ENCODE assay signal across 18 cellular contexts in the genomic region with DNA sequence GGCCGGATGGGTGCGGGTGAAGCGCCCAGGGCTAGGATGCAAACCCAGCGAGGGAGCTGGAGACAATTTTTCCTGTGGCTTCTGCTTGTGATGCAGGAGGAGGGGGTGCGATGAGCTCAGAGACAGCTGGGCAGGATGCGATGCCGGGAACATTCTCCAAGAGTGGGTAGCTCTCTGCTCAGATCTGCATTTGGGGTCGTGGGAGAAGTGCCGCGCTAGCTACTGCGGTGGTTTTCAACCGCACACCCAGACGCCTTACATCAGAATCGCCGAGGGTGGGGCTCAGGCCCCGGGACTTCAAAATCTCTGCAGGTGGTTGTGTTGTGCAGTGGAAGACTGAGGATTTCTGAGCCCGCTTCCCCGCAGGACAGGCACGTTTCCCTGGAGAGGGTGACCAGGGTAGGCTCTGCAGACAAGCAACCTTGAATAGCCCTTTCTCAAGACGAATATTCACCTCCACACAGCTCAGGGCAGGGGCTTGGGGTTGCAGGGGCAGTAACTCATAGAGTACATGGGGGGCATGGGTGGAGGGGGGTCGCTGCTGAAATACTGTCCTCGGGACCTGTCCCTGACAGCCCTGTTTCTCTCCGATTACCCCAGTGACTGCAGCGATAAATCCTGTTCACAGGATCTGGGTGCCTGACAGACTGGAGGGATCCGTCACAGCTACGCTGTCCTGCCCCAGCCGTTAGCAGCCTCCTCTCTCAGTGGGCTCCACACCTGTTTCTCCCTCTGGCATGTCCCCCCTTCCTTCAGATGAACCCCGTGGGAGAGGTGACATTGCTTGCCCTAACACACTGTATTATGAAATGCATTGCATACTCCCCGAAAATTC.
DNase-seq lines count a peak whose midpoint lies in the region; ATAC-seq lines count a peak whose summit lies in the region.
"Had no signal": no experiment of that assay in that cellular context is flagged by ENCODE, and none has a peak within 500 bp of the region (broad histone marks: within the 10 kb centered on the region; RNA-seq: fewer than 3 reads in every experiment).

No MANE protein-coding gene starts in this region.

- intact Hi-C loops in left colon (cut with DNase I, micrococcal nuclease): no loop called here

- DNase-seq in Ammon's horn (ENCODE audit: low spot score): peak; percentile 70
- DNase-seq in NCI-H82 (lab: John Stamatoyannopoulos, UW): peak; percentile 96
- DNase-seq in anterior cingulate cortex (lab: John Stamatoyannopoulos, UW): peak in 39 of 58 donors; percentile 5 to 69 (median 35)
- peak; percentile 14 for DNase-seq in middle frontal gyrus (ENCODE audit: extremely low spot score, low spot score)
- DNase-seq in activated naive CD8-positive, alpha-beta T cell treated with anti-CD3 and anti-CD28 coated beads for 36 hours: no peak
- no peak for DNase-seq in AG08396 (ENCODE audit: low spot score)
- DNase-seq in left colon: no peak
- DNase-seq: Caco-2, GOT3, MV-4-11, NCI-H1417 treated with DMSO at 0.1 percent for 48 hours, NCI-H2107, NCI-H226, NCI-H526, PC-3, SK-N-SH had no signal

- H3K4me3 Mint-ChIP-seq in activated naive CD8-positive, alpha-beta T cell treated with anti-CD3 and anti-CD28 coated beads for 36 hours: no peak overlapping the region
- H3K4me3 Mint-ChIP-seq: IgD-negative memory B cell had no signal

- no peaks in the 10 kb centered on the region for H3K36me3 Mint-ChIP-seq in activated naive CD8-positive, alpha-beta T cell treated with anti-CD3 and anti-CD28 coated beads for 36 hours
- H3K36me3 Mint-ChIP-seq: IgD-negative memory B cell had no signal

- peaks cover 33% of the 10 kb centered on the region for H3K27me3 Mint-ChIP-seq in activated naive CD8-positive, alpha-beta T cell treated with anti-CD3 and anti-CD28 coated beads for 36 hours

- no peak overlapping the region for H3K27ac Mint-ChIP-seq in activated naive CD8-positive, alpha-beta T cell treated with anti-CD3 and anti-CD28 coated beads for 36 hours
- H3K27ac Mint-ChIP-seq: IgD-negative memory B cell had no signal

- H3K9me3 Mint-ChIP-seq in activated naive CD8-positive, alpha-beta T cell treated with anti-CD3 and anti-CD28 coated beads for 36 hours: no peaks in the 10 kb centered on the region

- ATAC-seq in left colon (no peak), HG03342 (IDR thresholded peaks at IDR 0.05; ENCODE audit: unreplicated experiment) (no peak)
- ATAC-seq: PC-3 had no signal

- no peaks in the 10 kb centered on the region for H3K4me1 Mint-ChIP-seq in activated naive CD8-positive, alpha-beta T cell treated with anti-CD3 and anti-CD28 coated beads for 36 hours

Comparison
In these comparisons a context has a peak if more than half of its experiments do, and no peak if none do; other contexts are left out.
1. DNase-seq: peak in Ammon's horn (single experiment), NCI-H82 (single experiment), anterior cingulate cortex (39 of 58) and middle frontal gyrus (single experiment); none in activated naive CD8-positive, alpha-beta T cell treated with anti-CD3 and anti-CD28 coated beads for 36 hours (single experiment), AG08396 (single experiment) and left colon (0 of 2).